8 cellular contexts compared by ENCODE assay signal in the genomic region with DNA sequence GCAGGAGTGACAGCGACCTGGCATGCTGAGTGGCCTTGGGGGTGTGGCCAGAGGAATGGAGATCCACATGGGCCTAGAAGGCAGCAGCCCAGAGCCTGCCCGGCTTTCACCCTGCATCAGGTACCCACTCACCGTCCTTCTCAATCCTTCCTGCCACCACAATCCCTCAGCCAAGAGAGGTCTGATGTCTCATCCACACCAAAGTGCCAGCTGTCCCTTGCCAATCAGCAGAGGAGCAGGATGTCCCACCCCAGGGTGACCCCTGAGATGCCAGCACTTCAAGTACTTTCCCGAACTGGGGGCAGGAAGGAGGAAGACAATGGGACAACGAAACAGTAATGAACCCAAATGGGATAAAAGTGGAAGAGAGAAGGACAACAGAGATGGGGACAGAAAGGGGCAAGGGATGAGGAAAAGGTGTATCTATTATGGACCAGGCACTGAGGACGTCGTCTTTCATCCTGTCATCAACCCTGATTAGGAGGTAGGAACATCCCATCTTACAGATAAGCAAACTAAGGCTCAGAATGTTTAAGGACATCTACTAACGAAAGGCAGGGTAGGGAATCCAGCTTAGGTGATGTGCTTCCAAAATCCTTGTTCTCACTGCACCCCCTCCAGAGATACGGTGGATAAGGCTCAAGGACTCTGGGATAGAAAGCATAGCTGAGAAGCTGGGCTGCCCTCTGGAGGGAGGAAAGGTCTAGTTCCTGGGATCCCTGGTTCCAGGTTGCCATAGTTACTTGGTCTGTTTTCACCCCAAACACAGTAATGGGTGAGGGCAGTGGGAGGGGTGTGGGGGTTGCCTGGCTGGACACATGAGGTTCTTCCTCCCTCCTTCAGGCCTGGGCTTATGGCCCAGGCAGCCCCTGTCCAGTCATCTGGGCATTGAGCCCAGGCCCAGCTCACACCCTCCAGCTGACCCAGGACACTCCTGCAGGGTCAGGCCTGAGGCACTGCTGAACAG. TPM values are rescaled to one million over a fixed set of nuclear protein-coding genes. Genes with fewer than 3 reads are reported as not detected.
DNase-seq lines count a peak whose midpoint lies in the region; ATAC-seq and TF ChIP-seq lines count a peak whose summit lies in the region.

No MANE protein-coding gene starts in this region.

- DNase-seq in Ammon's horn (ENCODE audit: low spot score) (peak; percentile 82), RKO (ENCODE audit: low spot score) (peak; percentile 54), erythroblast (lab: John Stamatoyannopoulos, UW) (peak; percentile 32 to 38), midbrain (lab: John Stamatoyannopoulos, UW) (peak; percentile 77), uterus (peak; percentile 95 to 98)
- DNase-seq in activated effector memory CD4-positive, alpha-beta T cell treated with Interleukin-2 at 50 U/mL for 16 hours, result no peak
- DNase-seq in activated T-cell treated with anti-CD3 and anti-CD28 coated beads, Interleukin-2, amount 50 U/mL, for 48 hours, result no peak

- H3K27ac ChIP-seq in uterus, result peak overlapping the region; percentile 93 to 94

- no peaks in the 10 kb centered on the region for H3K9me3 ChIP-seq in uterus

- no peaks in the 10 kb centered on the region for H3K27me3 ChIP-seq in uterus

- H3K4me1 ChIP-seq in uterus, result peaks cover 11 to 44% of the 10 kb centered on the region in 2 donors

- no peak overlapping the region for H3K4me3 ChIP-seq in uterus

- TF ChIP-seq POLR2A in erythroblast (IDR thresholded peaks at IDR 0.05; ENCODE audit: low read length) (peak; percentile 29), uterus (IDR thresholded peaks at IDR 0.05) (peak in 1 of 2 donors; percentile 39)

- no peaks in the 10 kb centered on the region for H3K36me3 ChIP-seq in uterus

- intact Hi-C loops in uterus (cut with DNase I; ENCODE audit: low total_unique reads), result no loop called here

- no peak for ATAC-seq in GM21381 (IDR thresholded peaks at IDR 0.05; ENCODE audit: unreplicated experiment)

- TF ChIP-seq CTCF in uterus (IDR thresholded peaks at IDR 0.05), result peak; percentile 66 to 86 (median 70)

RNA-seq across cellular contexts. Expression of a gene that starts 4.5 kb away (rescaled TPM):
- total RNA-seq in uterus, result 100 to 1,000 TPM in 3 of 4 donors, 10 to 100 TPM in 1; 90.6 to 217 (median 181) TPM

RNA-seq across cellular contexts. Expression of a gene that starts 14.4 kb away (rescaled TPM):
- total RNA-seq in uterus, result 100 to 1,000 TPM in 1 of 4 donors, 10 to 100 TPM in 3; 16.4 to 121 (median 33.6) TPM

RNA-seq across cellular contexts. Expression of a gene that starts 16.4 kb away (rescaled TPM):
- 10 to 100 TPM in 1 of 4 donors, 1 to 10 TPM in 3; 1.3 to 10.3 (median 5.1) TPM for total RNA-seq in uterus

RNA-seq across cellular contexts. Expression of a gene that starts 38.1 kb away (rescaled TPM):
- 1 to 10 TPM in 2 of 4 donors, not detected in 2; 8.0 to 9.4 TPM for total RNA-seq in uterus

RNA-seq across cellular contexts. Expression of a gene that starts 40.3 kb away (rescaled TPM):
- 10 to 100 TPM; 19.0 to 35.1 (median 28.9) TPM for total RNA-seq in uterus

Comparison
In these comparisons a context has a peak if more than half of its experiments do, and no peak if none do; other contexts are left out.
1. DNase-seq: peak in Ammon's horn (single experiment), RKO (single experiment), erythroblast (2 of 2), midbrain (single experiment) and uterus (2 of 2); none in activated effector memory CD4-positive, alpha-beta T cell treated with Interleukin-2 at 50 U/mL for 16 hours (single experiment) and activated T-cell treated with anti-CD3 and anti-CD28 coated beads, Interleukin-2, amount 50 U/mL, for 48 hours (0 of 2).